In genomic region chr15:75029378-75030022, GRCh38 we compare ENCODE assay signal across 8 cellular contexts. TPM values are rescaled to one million over a fixed set of nuclear protein-coding genes. Genes with fewer than 3 reads are reported as not detected.
DNase-seq lines count a peak whose midpoint lies in the region; ATAC-seq and TF ChIP-seq lines count a peak whose summit lies in the region.

No MANE protein-coding gene starts in this region.

- peak; percentile 24 for DNase-seq in DMS79 treated with DMSO at 0.1 percent for 48 hours (lab: John Stamatoyannopoulos, UW)
- DNase-seq in DMS79 (lab: John Stamatoyannopoulos, UW), result no peak
- peak; percentile 88 for DNase-seq in HuH-7 (ENCODE audit: low spot score)
- DNase-seq in Panc1 (ENCODE audit: low read depth, low spot score), result no peak
- DNase-seq in activated T-cell treated with anti-CD3 and anti-CD28 coated beads, Interleukin-2, amount 50 U/mL, for 48 hours, result peak; percentile 92
- DNase-seq in myocyte (ENCODE audit: low read depth), result peak; percentile 81
- peak; percentile 70 to 91 for DNase-seq in stimulated activated CD8-positive, alpha-beta memory T cell treated with anti-CD3 and anti-CD28 coated beads, Interleukin-7, amount 100 ng/mL, for 1 hour (ENCODE audit: low read depth in 2 of 2)

- TF ChIP-seq CTCF in Panc1 (IDR thresholded peaks at IDR 0.05), result peak; percentile 94

- H3K36me3 ChIP-seq in Panc1 (ENCODE audit: control insufficient read depth, insufficient read depth, low read length), result no peaks in the 10 kb centered on the region
- no peaks in the 10 kb centered on the region for H3K36me3 ChIP-seq in esophagus (ENCODE audit: control insufficient read depth in 2 of 2, insufficient read depth in 2 of 2, low read length in 1 of 2)

- peak; percentile 90 for ATAC-seq in Panc1

- 17 to 21% methylated on average over 12 of the region's 12 CpGs for WGBS in esophagus, 2 donors

- H3K4me1 ChIP-seq in Panc1 (ENCODE audit: control insufficient read depth, insufficient read depth, low read length) (peaks cover 10% of the 10 kb centered on the region), esophagus (ENCODE audit: control insufficient read depth in 2 of 2, insufficient read depth in 2 of 2, low read length in 1 of 2) (peaks cover 7 to 18% of the 10 kb centered on the region in 2 donors)

- H3K27me3 ChIP-seq in Panc1 (ENCODE audit: control insufficient read depth, insufficient read depth, low read length), result no peaks in the 10 kb centered on the region
- H3K27me3 ChIP-seq in esophagus (ENCODE audit: control insufficient read depth in 1 of 2, insufficient read depth in 2 of 2, low read length in 2 of 2), result no peaks in the 10 kb centered on the region

- POLR2A ChIA-PET in Panc1 (lab: Charles Lee), result interaction anchor here (0.6 kb wide), 2 partner anchors 38 to 73 kb away, joined by 3 read pairs; partner anchors contain the start of gene RPP25

- in situ Hi-C loops in Panc1 (cut with HindIII; ENCODE audit: low pct_unique_long_range_greater_than_20kb, low sequenced_read_pairs), result no loop called here

- H3K27ac ChIP-seq in Panc1 (ENCODE audit: low read length) (peak overlapping the region; percentile 49), esophagus (ENCODE audit: low read depth in 2 of 2, low read length in 1 of 2) (peak overlapping the region; percentile 72 to 90)

- CTCF ChIA-PET in Panc1 (lab: Charles Lee), result interaction anchor here (0.7 to 1.8 kb wide), 4 partner anchors 94 to 278 kb away, joined by 3 to 11 read pairs (median 4); partner anchors contain the start of gene C15orf39

- intact Hi-C loops in Panc1 (cut with micrococcal nuclease; ENCODE audit: unreplicated experiment), result loop anchor here (2.0 to 5.0 kb wide), 2 partner anchors 175 to 278 kb away; no protein-coding TSS in a partner anchor

- BruUV-seq in Panc1 (replicated peaks; lab: Mats Ljungman, UMichigan), result no TSS peak

- H3K9me3 ChIP-seq in Panc1 (ENCODE audit: control insufficient read depth, insufficient read depth, low read depth, low read length) (no peaks in the 10 kb centered on the region), esophagus (ENCODE audit: control insufficient read depth in 2 of 2, insufficient read depth in 1 of 2, low read depth in 1 of 2, low read length in 1 of 2) (no peaks in the 10 kb centered on the region)

- H3K4me3 ChIP-seq in Panc1 (ENCODE audit: low read depth in 2 of 2, low read length in 2 of 2) (no peak overlapping the region), esophagus (ENCODE audit: low read depth in 1 of 2, low read length in 2 of 2) (peak overlapping the region in 1 of 2 donors; percentile 8)

RNA-seq across cellular contexts. Expression of gene PPCDC, which starts 6.1 kb away (rescaled TPM):
- total RNA-seq in Panc1 (2021; ENCODE audit: unreplicated experiment), result 26.1 TPM
- 21.9 TPM for polyA plus RNA-seq in Panc1 (2012; ENCODE audit: insufficient read length)
- 10 to 100 TPM; 19.1 to 25.9 TPM for polyA plus RNA-seq in esophagus
- total RNA-seq in myocyte, result 7.5 and 15.2 TPM in 2 replicates
- 8.4 TPM for polyA plus RNA-seq in myocyte (2012)

RNA-seq across cellular contexts. Expression of gene SCAMP5, which starts 34.1 kb away (rescaled TPM):
- total RNA-seq in Panc1 (2021; ENCODE audit: unreplicated experiment) (11.2 TPM), myocyte (0.56 and 1.6 TPM in 2 replicates)
- polyA plus RNA-seq in Panc1 (2012; ENCODE audit: insufficient read length), result 13.5 TPM
- under 1 TPM; 0.24 to 0.41 TPM for polyA plus RNA-seq in esophagus
- 3.7 TPM for polyA plus RNA-seq in myocyte (2012)

Comparison
In these comparisons a context has a peak if more than half of its experiments do, and no peak if none do; other contexts are left out.
1. DNase-seq: peak in DMS79 treated with DMSO at 0.1 percent for 48 hours (single experiment), HuH-7 (single experiment), activated T-cell treated with anti-CD3 and anti-CD28 coated beads, Interleukin-2, amount 50 U/mL, for 48 hours (2 of 2), myocyte (single experiment) and stimulated activated CD8-positive, alpha-beta memory T cell treated with anti-CD3 and anti-CD28 coated beads, Interleukin-7, amount 100 ng/mL, for 1 hour (2 of 2); none in DMS79 (single experiment) and Panc1 (single experiment).